In genomic region chr1:216742625-216743024, GRCh38 we compare ENCODE assay signal across 10 cellular contexts. TPM values are rescaled to one million over a fixed set of nuclear protein-coding genes. Genes with fewer than 3 reads are reported as not detected.
DNase-seq lines count a peak whose midpoint lies in the region; ATAC-seq and TF ChIP-seq lines count a peak whose summit lies in the region.
"Had no signal": no experiment of that assay in that cellular context is flagged by ENCODE, and none has a peak within 500 bp of the region (broad histone marks: within the 10 kb centered on the region; RNA-seq: fewer than 3 reads in every experiment).

No MANE protein-coding gene starts in this region.

- DNase-seq in A172 (ENCODE audit: low spot score) (peak; percentile 17), GM12864 (ENCODE audit: low read depth) (no peak), Panc1 (ENCODE audit: low read depth, low spot score) (no peak), fibroblast of mammary gland (ENCODE audit: low read depth) (peak; percentile 9), upper lobe of left lung (no peak), iPS-NIHi11 (ENCODE audit: low spot score) (no peak)
- DNase-seq in stimulated activated CD4-positive, alpha-beta T cell treated with anti-CD3 and anti-CD28 coated beads, Interleukin-4, amount 100 ng/mL, for 1 hour, result no peak
- DNase-seq: kidney glomerular epithelial cell, retina had no signal

- POLR2A ChIA-PET in Panc1 (lab: Charles Lee), result no interaction called here

- in situ Hi-C loops in Panc1 (cut with HindIII; ENCODE audit: low pct_unique_long_range_greater_than_20kb, low sequenced_read_pairs), result no loop called here

- H3K4me3 ChIP-seq in GM12864 (ENCODE audit: low read depth, low read length) (no peak overlapping the region), Panc1 (ENCODE audit: low read depth in 2 of 2, low read length in 2 of 2) (no peak overlapping the region), fibroblast of mammary gland (ENCODE audit: control insufficient read depth, low read depth, low read length) (no peak overlapping the region), upper lobe of left lung (no peak overlapping the region)

- TF ChIP-seq POLR2A in upper lobe of left lung (IDR thresholded peaks at IDR 0.05), result no peak

- H3K27ac ChIP-seq in Panc1 (ENCODE audit: low read length) (no peak overlapping the region), upper lobe of left lung (no peak overlapping the region)

- TF ChIP-seq EP300 in upper lobe of left lung (IDR thresholded peaks at IDR 0.05), result no peak

- H3K27me3 ChIP-seq in Panc1 (ENCODE audit: control insufficient read depth, insufficient read depth, low read length) (no peaks in the 10 kb centered on the region), upper lobe of left lung (no peaks in the 10 kb centered on the region)

- intact Hi-C loops in Panc1 (cut with micrococcal nuclease; ENCODE audit: unreplicated experiment), result no loop called here

- H3K36me3 ChIP-seq in Panc1 (ENCODE audit: control insufficient read depth, insufficient read depth, low read length), result no peaks in the 10 kb centered on the region
- no peaks in the 10 kb centered on the region for H3K36me3 ChIP-seq in upper lobe of left lung

- 46 to 48% methylated on average over 2 of the region's 2 CpGs for WGBS in upper lobe of left lung, 2 donors

- H3K9me3 ChIP-seq in Panc1 (ENCODE audit: control insufficient read depth, insufficient read depth, low read depth, low read length) (no peaks in the 10 kb centered on the region), upper lobe of left lung (no peaks in the 10 kb centered on the region)

- CTCF ChIA-PET in Panc1 (lab: Charles Lee), result no interaction called here

- H3K4me1 ChIP-seq in Panc1 (ENCODE audit: control insufficient read depth, insufficient read depth, low read length), result no peaks in the 10 kb centered on the region
- H3K4me1 ChIP-seq in upper lobe of left lung, result no peaks in the 10 kb centered on the region

- BruUV-seq in Panc1 (replicated peaks; lab: Mats Ljungman, UMichigan), result no TSS peak

- ATAC-seq in Panc1, result no peak
- no peak for ATAC-seq in upper lobe of left lung (ENCODE audit: low FRiP score in 2 of 2)
- no peak for ATAC-seq in GM19324 (IDR thresholded peaks at IDR 0.05; ENCODE audit: low FRiP score, unreplicated experiment)

- peak; percentile 4 for TF ChIP-seq CTCF in GM12864 (IDR thresholded peaks at IDR 0.05; ENCODE audit: low read depth, low read length, missing control alignments)
- TF ChIP-seq CTCF in Panc1 (IDR thresholded peaks at IDR 0.05), result peak; percentile 40; the same call in 1 of the 2 replicates
- peak; percentile 26 for TF ChIP-seq CTCF in fibroblast of mammary gland (conservative IDR thresholded peaks at IDR 0.05; ENCODE audit: control insufficient read depth, insufficient read depth, low read depth, low read length)
- TF ChIP-seq CTCF in upper lobe of left lung (IDR thresholded peaks at IDR 0.05), result no peak

RNA-seq across cellular contexts. Expression of gene ESRRG, which starts 19.4 kb away (rescaled TPM):
- 0.02 and 0.05 TPM in 2 replicates for total RNA-seq in A172 (2014; rRNA removed; shearing (Covaris generic))
- total RNA-seq in Panc1 (2021; ENCODE audit: unreplicated experiment), result not detected
- not detected for polyA plus RNA-seq in Panc1 (2012; ENCODE audit: insufficient read length)
- total RNA-seq in upper lobe of left lung, result 1 to 10 TPM in 3 of 6 donors, under 1 TPM in 3; 0.23 to 3.2 (median 0.95) TPM

Comparison
In these comparisons a context has a peak if more than half of its experiments do, and no peak if none do; other contexts are left out.
1. DNase-seq: peak in A172 (single experiment) and fibroblast of mammary gland (single experiment); none in GM12864 (single experiment), Panc1 (single experiment), stimulated activated CD4-positive, alpha-beta T cell treated with anti-CD3 and anti-CD28 coated beads, Interleukin-4, amount 100 ng/mL, for 1 hour (single experiment), upper lobe of left lung (0 of 2) and iPS-NIHi11 (single experiment).
2. CTCF ChIP-seq: peak in GM12864 (single experiment), Panc1 (single experiment) and fibroblast of mammary gland (single experiment); none in upper lobe of left lung (0 of 6).